ENCODE assay signal across 9 cellular contexts in the genomic region with DNA sequence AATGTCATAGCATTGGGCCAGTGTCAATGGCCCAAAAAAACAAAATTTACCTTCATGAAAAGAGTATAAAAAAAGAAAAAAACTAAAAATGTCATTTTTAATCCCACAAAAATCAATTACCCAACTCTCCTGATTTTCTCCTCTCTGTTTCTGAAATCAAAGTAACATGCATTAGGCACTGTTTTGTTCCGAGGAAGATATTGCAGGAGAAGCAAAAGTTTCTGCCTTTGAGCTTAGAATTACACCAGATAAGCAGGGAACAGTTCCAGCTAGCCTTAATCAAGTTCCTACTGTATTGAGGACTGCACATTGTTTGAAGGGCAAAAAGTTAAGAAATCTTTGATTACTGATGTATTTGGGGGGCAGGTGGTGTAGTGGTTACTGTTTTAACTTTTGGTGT. TPM values are rescaled to one million over a fixed set of nuclear protein-coding genes. Genes with fewer than 3 reads are reported as not detected.
DNase-seq lines count a peak whose midpoint lies in the region; ATAC-seq, FAIRE-seq and TF ChIP-seq lines count a peak whose summit lies in the region.
"Had no signal": no experiment of that assay in that cellular context is flagged by ENCODE, and none has a peak within 500 bp of the region (broad histone marks: within the 10 kb centered on the region; RNA-seq: fewer than 3 reads in every experiment).

No MANE protein-coding gene starts in this region.

- H3K4me1 ChIP-seq in HAP-1 (peaks cover 21% of the 10 kb centered on the region), SJSA1 (replicated peaks) (peaks cover 11% of the 10 kb centered on the region), skeletal muscle tissue (ENCODE audit: control insufficient read depth in 3 of 3, insufficient read depth in 3 of 3, low read length in 3 of 3) (peaks cover 6 to 21% (median 14%) of the 10 kb centered on the region in 3 donors)

- FAIRE-seq in HTR-8/SVneo (lab: Jason Lieb, UNC), result no peak
- FAIRE-seq: endometrium had no signal

- peak overlapping the region in 2 of 3 donors; percentile 85 to 88 for H3K9ac ChIP-seq in skeletal muscle tissue (ENCODE audit: low read depth in 1 of 3, low read length in 3 of 3)

- DNase-seq in HAP-1 (ENCODE audit: low spot score in 2 of 2), result no peak
- no peak for DNase-seq in SJSA1 (ENCODE audit: low read depth in 1 of 2, low spot score in 2 of 2)
- no peak for DNase-seq in fibroblast of pulmonary artery (ENCODE audit: low read depth)
- no peak for DNase-seq in HTR-8/SVneo (ENCODE audit: insufficient read length, low spot score)
- DNase-seq: NCI-H187 treated with DMSO at 0.1 percent for 48 hours had no signal

- no peak for ATAC-seq in HG03039 (IDR thresholded peaks at IDR 0.05; ENCODE audit: unreplicated experiment)
- ATAC-seq in HG03095 (IDR thresholded peaks at IDR 0.05; ENCODE audit: unreplicated experiment), result no peak

- no peaks in the 10 kb centered on the region for H3K9me3 ChIP-seq in HAP-1
- no peaks in the 10 kb centered on the region for H3K9me3 ChIP-seq in SJSA1 (replicated peaks)
- H3K9me3 ChIP-seq in skeletal muscle tissue (ENCODE audit: control insufficient read depth in 3 of 3, low read length in 3 of 3), result no peaks in the 10 kb centered on the region

- no peak overlapping the region for H3K27ac ChIP-seq in SJSA1
- H3K27ac ChIP-seq in skeletal muscle tissue (ENCODE audit: low read depth, low read length), result no peak overlapping the region

- H3K4me3 ChIP-seq in HAP-1 (peak overlapping the region; percentile 91), SJSA1 (peak overlapping the region; percentile 57), fibroblast of pulmonary artery (replicated peaks; ENCODE audit: low read depth, low read length) (peak overlapping the region; percentile 96), skeletal muscle tissue (ENCODE audit: low read length in 3 of 3) (peak overlapping the region in 1 of 3 donors; percentile 38)

- no peaks in the 10 kb centered on the region for H3K27me3 ChIP-seq in HAP-1 (ENCODE audit: low read depth)
- H3K27me3 ChIP-seq in SJSA1 (replicated peaks), result no peaks in the 10 kb centered on the region
- H3K27me3 ChIP-seq in skeletal muscle tissue (ENCODE audit: control insufficient read depth in 3 of 3, insufficient read depth in 3 of 3, low read length in 3 of 3), result no peaks in the 10 kb centered on the region

- no peak for TF ChIP-seq CTCF in fibroblast of pulmonary artery (IDR thresholded peaks at IDR 0.05; ENCODE audit: low read length, missing control alignments)

- in situ Hi-C loops in HAP-1 (cut with MboI; ENCODE audit: low sequenced_read_pairs), result no loop called here

- H3K36me3 ChIP-seq in HAP-1 (replicated peaks) (no peaks in the 10 kb centered on the region; the same call in 1 of the 2 replicates), SJSA1 (peaks cover 22% of the 10 kb centered on the region), skeletal muscle tissue (ENCODE audit: control insufficient read depth in 3 of 3, insufficient read depth in 3 of 3, low read length in 3 of 3) (no peaks in the 10 kb centered on the region)

RNA-seq across cellular contexts. Expression of a gene that starts 1.1 kb away (rescaled TPM):
- 106 and 113 TPM in 2 replicates for total RNA-seq in SJSA1 (2014; rRNA removed; shearing (Covaris generic))
- total RNA-seq in skeletal muscle tissue, result 41.2 TPM

RNA-seq across cellular contexts. Expression of a gene that starts 35.8 kb away (rescaled TPM):
- 145 and 281 TPM in 2 replicates for total RNA-seq in SJSA1 (2014; rRNA removed; shearing (Covaris generic))
- total RNA-seq in skeletal muscle tissue, result 2,214 TPM

RNA-seq across cellular contexts. Expression of a gene that starts 41.9 kb away (rescaled TPM):
- total RNA-seq in SJSA1 (2014; rRNA removed; shearing (Covaris generic)), result 4.3 and 6.6 TPM in 2 replicates
- 3.1 TPM for total RNA-seq in skeletal muscle tissue

RNA-seq across cellular contexts. Expression of a gene that starts 43.5 kb away (rescaled TPM):
- total RNA-seq in SJSA1 (2014; rRNA removed; shearing (Covaris generic)), result 19.1 and 19.4 TPM in 2 replicates
- total RNA-seq in skeletal muscle tissue, result 17.2 TPM
